Comparison of ENCODE assay signal across 11 cellular contexts in genomic region chr3:172317481-172317880, GRCh38.
A peak's percentile ranks its signal among the peaks of the same experiment; 100 is the strongest.
DNase-seq lines count a peak whose midpoint lies in the region; ATAC-seq and TF ChIP-seq lines count a peak whose summit lies in the region.
"Had no signal": no experiment of that assay in that cellular context is flagged by ENCODE, and none has a peak within 500 bp of the region (broad histone marks: within the 10 kb centered on the region; RNA-seq: fewer than 3 reads in every experiment).

No MANE protein-coding gene starts in this region.

- H4K20me1 ChIP-seq in HCT116 (ENCODE audit: insufficient read depth), result no peaks in the 10 kb centered on the region

- CTCF ChIA-PET in HCT116 (lab: Charles Lee), result interaction anchor here (1.4 to 2.7 kb wide), 3 partner anchors 14 to 24 kb away, joined by 4 to 13 read pairs (median 5); no protein-coding TSS in a partner anchor

- H3K9me2 ChIP-seq in HCT116 (ENCODE audit: insufficient read depth), result no peaks in the 10 kb centered on the region

- DNase-seq in HCT116 (ENCODE audit: low read depth, low spot score) (no peak), adrenal gland (no peak), left lung (no peak), NCI-H128 (lab: John Stamatoyannopoulos, UW; ENCODE audit: unreplicated experiment) (no peak), midbrain (lab: John Stamatoyannopoulos, UW) (no peak), superior temporal gyrus (ENCODE audit: extremely low spot score) (no peak)
- DNase-seq in activated naive CD4-positive, alpha-beta T cell treated with Interleukin-2 at 50 U/mL for 16 hours, result no peak
- DNase-seq: activated CD8-positive, alpha-beta T cell treated with anti-CD3 and anti-CD28 coated beads, Interleukin-2, amount 10 ng/mL, durations not matched to agents 7 days and 5 days; activated naive CD8-positive, alpha-beta T cell treated with anti-CD3 and anti-CD28 coated beads, Interleukin-2, amount 50 U/mL, for 24 hours; NCI-H748 treated with DMSO at 0.1 percent for 48 hours had no signal

- H3K27me3 ChIP-seq in HCT116 (ENCODE audit: insufficient read depth, low read length), result no peaks in the 10 kb centered on the region
- H3K27me3 ChIP-seq in adrenal gland, result no peaks in the 10 kb centered on the region
- H3K27me3 ChIP-seq in left lung, result no peaks in the 10 kb centered on the region

- no peak overlapping the region for H3K9ac ChIP-seq in HCT116 (ENCODE audit: low read length)

- peak overlapping the region; percentile 68 for H3K4me2 ChIP-seq in HCT116 (ENCODE audit: low read length)

- peaks cover 33 to 34% of the 10 kb centered on the region in 2 experiments for H3K4me1 ChIP-seq in HCT116 (ENCODE audit: control insufficient read depth in 1 of 2, insufficient read depth in 2 of 2, low read length in 2 of 2)
- H3K4me1 ChIP-seq in adrenal gland (replicated peaks in 1 of 2), result peaks cover 61 to 82% of the 10 kb centered on the region in 2 donors
- H3K4me1 ChIP-seq in left lung, result peaks cover 23 to 62% of the 10 kb centered on the region in 2 donors

- POLR2A ChIA-PET in HCT116 (lab: Charles Lee), result no interaction called here

- H3K9me3 ChIP-seq in HCT116 (ENCODE audit: control insufficient read depth in 1 of 2, insufficient read depth in 1 of 2, low read depth in 1 of 2, low read length in 2 of 2) (no peaks in the 10 kb centered on the region), adrenal gland (replicated peaks in 1 of 3) (no peaks in the 10 kb centered on the region), left lung (no peaks in the 10 kb centered on the region)

- H3K27ac ChIP-seq in HCT116 (ENCODE audit: low read depth, low read length), result no peak overlapping the region
- H3K27ac ChIP-seq in adrenal gland, result peak overlapping the region in 3 of 5 donors; percentile 74 to 86 (median 84)
- peak overlapping the region; percentile 65 to 86 for H3K27ac ChIP-seq in left lung
- peak overlapping the region in 17 of 21 experiments; percentile 4 to 83 (median 60) for H3K27ac ChIP-seq in skin epidermis

- RAD21 ChIA-PET in HCT116 (lab: Charles Lee; ENCODE audit: low non-redundant PET in 1 of 2, low total read pairs in 2 of 2, uncharacterized antibody in 2 of 2, unreplicated experiment in 2 of 2), result no interaction called here

- H3K4me3 ChIP-seq in HCT116 (replicated peaks in 1 of 2; ENCODE audit: low read depth in 1 of 2, low read length in 2 of 2), result peak overlapping the region in 1 of 2 experiments; percentile 7; a peak in 1 of 4 replicates
- H3K4me3 ChIP-seq in adrenal gland, result no peak overlapping the region
- H3K4me3 ChIP-seq in left lung, result no peak overlapping the region
- no peak overlapping the region for H3K4me3 ChIP-seq in skin epidermis

- 92 to 94% (median 92%) methylated on average over 8 of the region's 8 CpGs for WGBS in adrenal gland, 4 donors

- H2AFZ ChIP-seq in HCT116 (ENCODE audit: low read depth, low read length, poor library complexity, severe bottlenecking), result no peak overlapping the region

- no peak for TF ChIP-seq RAD21 in HCT116 (IDR thresholded peaks at IDR 0.05; ENCODE audit: low read depth)

- no peak for TF ChIP-seq CTCF in HCT116 (IDR thresholded peaks at IDR 0.05 in 2 of 3, conservative IDR thresholded peaks at IDR 0.05 in 1 of 3; ENCODE audit: borderline replicate concordance in 1 of 3, insufficient read depth in 1 of 3, low read depth in 2 of 3, low read length in 2 of 3)
- TF ChIP-seq CTCF in adrenal gland (IDR thresholded peaks at IDR 0.05), result no peak
- TF ChIP-seq CTCF in left lung (IDR thresholded peaks at IDR 0.05), result no peak

- no peak for ATAC-seq in HCT116
- no peak for ATAC-seq in left lung
- ATAC-seq: activated CD8-positive, alpha-beta T cell treated with anti-CD3 and anti-CD28 coated beads, Interleukin-2, amount 10 ng/mL, durations not matched to agents 7 days and 5 days had no signal

- H3K79me2 ChIP-seq in HCT116 (ENCODE audit: insufficient read depth, low read length), result no peaks in the 10 kb centered on the region

- no TSS peak for BruUV-seq in HCT116 (replicated peaks; lab: Mats Ljungman, UMichigan)

- H3K36me3 ChIP-seq in HCT116 (ENCODE audit: control insufficient read depth in 1 of 2, insufficient read depth in 2 of 2, low read length in 2 of 2) (no peaks in the 10 kb centered on the region), adrenal gland (replicated peaks in 1 of 2) (peaks cover 0 to 17% of the 10 kb centered on the region in 2 donors), left lung (peaks cover 0 to 79% of the 10 kb centered on the region in 2 donors)

- no peak for TF ChIP-seq POLR2A in HCT116 (IDR thresholded peaks at IDR 0.05; ENCODE audit: borderline replicate concordance, extremely low read depth, insufficient read depth, insufficient read length)
- no peak for TF ChIP-seq POLR2A in adrenal gland (IDR thresholded peaks at IDR 0.05)

- intact Hi-C loops in HCT116 (cut with micrococcal nuclease) (no loop called here), adrenal gland (cut with DNase I) (no loop called here), left lung (cut with DNase I) (no loop called here)

TF ChIP-seq in HCT116, 20 proteins besides CTCF, POLR2A, EP300 and RAD21:
- no peak for TF ChIP-seq POLR2AphosphoS5 (IDR thresholded peaks at IDR 0.05; ENCODE audit: low read depth, low read length)
- TF ChIP-seq MAX (IDR thresholded peaks at IDR 0.05), result no peak
- no peak for TF ChIP-seq ZFX (IDR thresholded peaks at IDR 0.05)
- TF ChIP-seq TCF7L2 (IDR thresholded peaks at IDR 0.05; ENCODE audit: borderline replicate concordance, extremely low read depth, insufficient read depth, insufficient read length), result no peak
- no peak for TF ChIP-seq REST (IDR thresholded peaks at IDR 0.05; ENCODE audit: low read depth)
- TF ChIP-seq JUND (IDR thresholded peaks at IDR 0.05), result no peak
- no peak for TF ChIP-seq EZH2phosphoT487 (IDR thresholded peaks at IDR 0.05; ENCODE audit: borderline replicate concordance)
- TF ChIP-seq CBX3 (IDR thresholded peaks at IDR 0.05; ENCODE audit: low read depth), result no peak
